In the genomic region with DNA sequence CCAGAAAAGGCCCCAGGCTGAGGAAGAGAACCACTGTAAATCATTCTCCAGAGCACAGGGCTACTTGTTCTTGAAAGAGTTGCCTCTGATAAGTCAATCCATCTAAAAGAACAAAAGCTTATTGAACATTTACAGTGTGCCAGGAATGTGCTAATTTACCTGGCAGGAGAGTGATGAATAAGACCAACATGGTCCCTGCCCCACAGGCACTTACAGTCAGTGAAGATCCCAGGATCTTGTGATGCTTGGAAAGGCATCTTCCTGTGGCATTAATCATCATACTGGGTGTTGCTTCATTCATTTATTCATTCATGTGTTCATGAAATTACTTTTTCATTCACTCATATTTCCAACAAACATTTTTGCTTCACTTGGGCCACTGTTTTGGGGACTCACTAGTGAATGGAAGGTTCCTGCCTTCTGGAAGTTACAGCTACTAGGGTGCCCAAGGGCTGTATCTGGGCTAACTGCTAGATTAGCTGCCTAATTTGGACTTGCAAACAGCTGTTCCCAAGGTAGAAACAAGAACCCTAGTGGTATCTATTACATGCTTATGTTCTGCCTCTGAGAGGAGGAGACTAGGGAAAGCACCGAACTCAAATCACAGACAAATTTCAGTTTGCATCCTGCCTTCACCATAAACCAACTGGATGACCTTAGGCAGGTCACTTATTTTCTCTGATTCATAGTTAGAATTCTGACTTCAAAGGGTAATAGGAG, we compare ENCODE assay signal across 12 cellular contexts.
A peak's percentile ranks its signal among the peaks of the same experiment; 100 is the strongest.
DNase-seq lines count a peak whose midpoint lies in the region; ATAC-seq and TF ChIP-seq lines count a peak whose summit lies in the region.
"Had no signal": no experiment of that assay in that cellular context is flagged by ENCODE, and none has a peak within 500 bp of the region (broad histone marks: within the 10 kb centered on the region; RNA-seq: fewer than 3 reads in every experiment).

No MANE protein-coding gene starts in this region.

- H3K36me3 ChIP-seq in mammary epithelial cell (ENCODE audit: insufficient read depth, low read length) (peaks cover 41% of the 10 kb centered on the region), suprapubic skin (peaks cover 18% of the 10 kb centered on the region), tibial nerve (peaks cover 0 to 36% (median 0%) of the 10 kb centered on the region in 3 donors)
- H3K36me3 ChIP-seq: uterus had no signal

- no peaks in the 10 kb centered on the region for H3K27me3 ChIP-seq in mammary epithelial cell (ENCODE audit: insufficient read depth, low read length)
- H3K27me3 ChIP-seq in suprapubic skin, result no peaks in the 10 kb centered on the region
- H3K27me3 ChIP-seq in tibial nerve, result no peaks in the 10 kb centered on the region
- H3K27me3 ChIP-seq: esophagus muscularis mucosa, uterus had no signal

- H3K36me3 Mint-ChIP-seq in activated naive CD4-positive, alpha-beta T cell treated with anti-CD3 and anti-CD28 coated beads, Interleukin-2, amount 50 U/mL, for 24 hours, result peaks cover 42% of the 10 kb centered on the region
- H3K36me3 Mint-ChIP-seq in memory B cell, result peaks cover 24% of the 10 kb centered on the region

- peaks cover 77% of the 10 kb centered on the region for H3K79me2 ChIP-seq in mammary epithelial cell (ENCODE audit: insufficient read depth, low read length)

- TF ChIP-seq POLR2A in suprapubic skin (IDR thresholded peaks at IDR 0.05), result no peak
- TF ChIP-seq POLR2A in tibial nerve (IDR thresholded peaks at IDR 0.05), result no peak

- dilution Hi-C loops in mammary epithelial cell (cut with HindIII; ENCODE audit: low sequenced_read_pairs), result no loop called here

- no peak overlapping the region for H3K4me3 Mint-ChIP-seq in activated naive CD4-positive, alpha-beta T cell treated with anti-CD3 and anti-CD28 coated beads, Interleukin-2, amount 50 U/mL, for 24 hours
- H3K4me3 Mint-ChIP-seq in memory B cell, result no peak overlapping the region
- H3K4me3 Mint-ChIP-seq: activated T-helper 1 cell treated with anti-CD3 and anti-CD28 coated beads, Interleukin-12 subunit alpha, Interleukin-12 subunit beta, Interleukin-2, Interleukin-4 antibody, amounts not matched to agents 30 ng/mL and 10 ng/mL and 1 ng/mL, durations not matched to agents 14 hours and 24 hours and 36 hours had no signal

- H3K9ac ChIP-seq in mammary epithelial cell (ENCODE audit: insufficient read depth, low read length), result peak overlapping the region; percentile 56

- BruUV-seq in mammary epithelial cell (replicated peaks; lab: Mats Ljungman, UMichigan), result TSS peak; percentile 19

- H3K27ac Mint-ChIP-seq in activated naive CD4-positive, alpha-beta T cell treated with anti-CD3 and anti-CD28 coated beads, Interleukin-2, amount 50 U/mL, for 24 hours, result peak overlapping the region; percentile 86
- peak overlapping the region; percentile 47 for H3K27ac Mint-ChIP-seq in memory B cell
- H3K27ac Mint-ChIP-seq: activated T-helper 1 cell treated with anti-CD3 and anti-CD28 coated beads, Interleukin-12 subunit alpha, Interleukin-12 subunit beta, Interleukin-2, Interleukin-4 antibody, amounts not matched to agents 30 ng/mL and 10 ng/mL and 1 ng/mL, durations not matched to agents 14 hours and 24 hours and 36 hours had no signal

- no peak overlapping the region for H2AFZ ChIP-seq in mammary epithelial cell (ENCODE audit: low read depth, low read length)

- peaks cover 4% of the 10 kb centered on the region for H3K9me3 ChIP-seq in mammary epithelial cell (replicated peaks; ENCODE audit: insufficient read depth, low read length)
- no peaks in the 10 kb centered on the region for H3K9me3 ChIP-seq in suprapubic skin
- peaks cover 0 to 17% (median 4%) of the 10 kb centered on the region in 4 donors for H3K9me3 ChIP-seq in tibial nerve
- H3K9me3 ChIP-seq: uterus had no signal

- H3K4me2 ChIP-seq in mammary epithelial cell (ENCODE audit: insufficient read depth, low read depth, low read length), result peak overlapping the region; percentile 33

- intact Hi-C loops in mammary epithelial cell (cut with micrococcal nuclease), result loop anchor here (10.0 kb wide), 1 partner anchor 572 kb away; no protein-coding TSS in a partner anchor

- TF ChIP-seq EP300 in suprapubic skin (IDR thresholded peaks at IDR 0.05) (no peak), tibial nerve (IDR thresholded peaks at IDR 0.05) (no peak)

- in situ Hi-C loops in mammary epithelial cell (cut with MboI; ENCODE audit: low sequenced_read_pairs in 2 of 2), result no loop called here

- TF ChIP-seq CTCF in mammary epithelial cell (conservative IDR thresholded peaks at IDR 0.05 in 1 of 2, IDR thresholded peaks at IDR 0.05 in 1 of 2; ENCODE audit: extremely low read depth in 1 of 2, insufficient read depth in 1 of 2, low read depth in 1 of 2, low read length in 2 of 2) (no peak), suprapubic skin (IDR thresholded peaks at IDR 0.05) (no peak), tibial nerve (IDR thresholded peaks at IDR 0.05) (no peak)

- CTCF ChIA-PET in mammary epithelial cell (lab: Charles Lee; ENCODE audit: low non-redundant PET), result interaction anchor here (0.7 kb wide), 1 partner anchor 57 kb away, joined by 4 read pairs; no protein-coding TSS in a partner anchor

- H3K9me3 Mint-ChIP-seq in activated naive CD4-positive, alpha-beta T cell treated with anti-CD3 and anti-CD28 coated beads, Interleukin-2, amount 50 U/mL, for 24 hours, result peaks cover 14% of the 10 kb centered on the region
- peaks cover 1% of the 10 kb centered on the region for H3K9me3 Mint-ChIP-seq in memory B cell
- H3K9me3 Mint-ChIP-seq: activated T-helper 1 cell treated with anti-CD3 and anti-CD28 coated beads, Interleukin-12 subunit alpha, Interleukin-12 subunit beta, Interleukin-2, Interleukin-4 antibody, amounts not matched to agents 30 ng/mL and 10 ng/mL and 1 ng/mL, durations not matched to agents 14 hours and 24 hours and 36 hours had no signal

- H3K27ac ChIP-seq in mammary epithelial cell (ENCODE audit: insufficient read depth, low read depth, low read length), result peak overlapping the region; percentile 94
- peak overlapping the region; percentile 14 for H3K27ac ChIP-seq in suprapubic skin
- H3K27ac ChIP-seq in tibial nerve, result no peak overlapping the region
- H3K27ac ChIP-seq: esophagus muscularis mucosa, uterus had no signal

- peaks cover 79% of the 10 kb centered on the region for H3K4me1 ChIP-seq in mammary epithelial cell (ENCODE audit: insufficient read depth, low read length)
- H3K4me1 ChIP-seq in suprapubic skin, result peaks cover 21% of the 10 kb centered on the region
- H3K4me1 ChIP-seq in tibial nerve, result peaks cover 0 to 18% (median 0%) of the 10 kb centered on the region in 4 donors
- H3K4me1 ChIP-seq: esophagus muscularis mucosa, uterus had no signal

- WGBS in mammary epithelial cell (ENCODE audit: low coverage, missing lambda C conversion rate), result 100% methylated on average over 1 of the region's 1 CpG
- WGBS in suprapubic skin, result 100% methylated on average over 1 of the region's 1 CpG
- 85 to 100% methylated on average over 1 of the region's 1 CpG for WGBS in tibial nerve, 2 donors

- H3K27me3 Mint-ChIP-seq in activated naive CD4-positive, alpha-beta T cell treated with anti-CD3 and anti-CD28 coated beads, Interleukin-2, amount 50 U/mL, for 24 hours, result no peaks in the 10 kb centered on the region
- H3K27me3 Mint-ChIP-seq in memory B cell, result no peaks in the 10 kb centered on the region

- no peak for DNase-seq in activated naive CD4-positive, alpha-beta T cell (lab: John Stamatoyannopoulos, UW)
- DNase-seq in mammary epithelial cell, result peak; percentile 85
- no peak for DNase-seq in memory B cell (ENCODE audit: low spot score in 2 of 2)
- DNase-seq in suprapubic skin (ENCODE audit: low spot score in 2 of 2), result no peak
- no peak for DNase-seq in NCI-H526 (lab: John Stamatoyannopoulos, UW)
- no peak for DNase-seq in tibial nerve (ENCODE audit: low spot score in 2 of 2)
- DNase-seq in stimulated activated CD4-positive, alpha-beta T cell treated with anti-CD3 and anti-CD28 coated beads, Interleukin-4, amount 100 ng/mL, for 1 hour, result no peak
- DNase-seq: caudate nucleus, uterus had no signal

- H3K4me3 ChIP-seq in mammary epithelial cell (replicated peaks in 1 of 3; ENCODE audit: insufficient read depth in 1 of 3, low read depth in 2 of 3, low read length in 3 of 3) (no peak overlapping the region), suprapubic skin (no peak overlapping the region), tibial nerve (no peak overlapping the region)
- H3K4me3 ChIP-seq: esophagus muscularis mucosa, uterus had no signal

- no peaks in the 10 kb centered on the region for H4K20me1 ChIP-seq in mammary epithelial cell (ENCODE audit: insufficient read depth, low read length)

- ATAC-seq in memory B cell (ENCODE audit: low read depth), result no peak

- peaks cover 54% of the 10 kb centered on the region for H3K4me1 Mint-ChIP-seq in activated naive CD4-positive, alpha-beta T cell treated with anti-CD3 and anti-CD28 coated beads, Interleukin-2, amount 50 U/mL, for 24 hours
- H3K4me1 Mint-ChIP-seq in memory B cell, result peaks cover 16% of the 10 kb centered on the region

Comparison
In these comparisons a context has a peak if more than half of its experiments do, and no peak if none do; other contexts are left out.
1. H3K27ac ChIP-seq: peak in mammary epithelial cell (single experiment) and suprapubic skin (single experiment); none in tibial nerve (0 of 4).